23 cellular contexts compared by ENCODE assay signal in genomic region chr14:32978691-32979255, GRCh38. TPM values are rescaled to one million over a fixed set of nuclear protein-coding genes. Genes with fewer than 3 reads are reported as not detected.
DNase-seq lines count a peak whose midpoint lies in the region; ATAC-seq and TF ChIP-seq lines count a peak whose summit lies in the region.
"Had no signal": no experiment of that assay in that cellular context is flagged by ENCODE, and none has a peak within 500 bp of the region (broad histone marks: within the 10 kb centered on the region; RNA-seq: fewer than 3 reads in every experiment).

No MANE protein-coding gene starts in this region.

- H3K4me1 ChIP-seq in Karpas-422 (ENCODE audit: low read length) = peaks cover 11% of the 10 kb centered on the region
- H3K4me1 ChIP-seq in OCI-LY1 (ENCODE audit: insufficient read depth, low read length, severe bottlenecking) = peaks cover 23% of the 10 kb centered on the region
- H3K4me1 ChIP-seq in trophoblast cell (ENCODE audit: control insufficient read depth in 1 of 2, insufficient read depth in 2 of 2, low read length in 2 of 2) = no peaks in the 10 kb centered on the region
- H3K4me1 ChIP-seq: A549; BE2C; BLaER1 treated with 17β-estradiol and CSF1 and Interleukin-3, amounts not matched to agents 10 nM and 100 nM; HAP-1 had no signal

- H4K91ac ChIP-seq in trophoblast cell (ENCODE audit: low read depth, low read length) = no peak overlapping the region

- WGBS in trophoblast cell (ENCODE audit: extremely low coverage, insufficient coverage, insufficient read length) = no CpG with 5 or more reads among the region's 4 CpGs

- H3F3A ChIP-seq in OCI-LY1 (ENCODE audit: insufficient read depth, low read length) = no peaks in the 10 kb centered on the region

- H3K4ac ChIP-seq in trophoblast cell (ENCODE audit: low read depth, low read length) = no peak overlapping the region

- H2BK120ac ChIP-seq in trophoblast cell (ENCODE audit: insufficient read depth, low read length, poor library complexity) = no peak overlapping the region

- H3K9me3 ChIP-seq in Karpas-422 (ENCODE audit: low read length) (no peaks in the 10 kb centered on the region), OCI-LY1 (ENCODE audit: low read length) (no peaks in the 10 kb centered on the region), trophoblast cell (ENCODE audit: insufficient read depth, low read depth, low read length) (no peaks in the 10 kb centered on the region)
- H3K9me3 ChIP-seq: A549; BE2C; BLaER1 treated with 17β-estradiol and CSF1 and Interleukin-3, amounts not matched to agents 10 nM and 100 nM; HAP-1 had no signal

- H3K4me2 ChIP-seq in Karpas-422 (ENCODE audit: low read depth, low read length, poor library complexity, severe bottlenecking) = no peak overlapping the region
- H3K4me2 ChIP-seq in OCI-LY1 (ENCODE audit: low read length) = peak overlapping the region; percentile 35
- H3K4me2 ChIP-seq in trophoblast cell (ENCODE audit: low read length) = no peak overlapping the region
- H3K4me2 ChIP-seq: A549; BLaER1 treated with 17β-estradiol and CSF1 and Interleukin-3, amounts not matched to agents 10 nM and 100 nM; GM23338 had no signal

- H4K8ac ChIP-seq in trophoblast cell (ENCODE audit: low read depth, low read length) = no peak overlapping the region

- H2AK5ac ChIP-seq in trophoblast cell (ENCODE audit: low read length) = no peak overlapping the region

- peak; percentile 48 for ATAC-seq in GM18867 (IDR thresholded peaks at IDR 0.05; ENCODE audit: unreplicated experiment)
- ATAC-seq: A549, GM12878, GM23338 had no signal

- H3K4me3 ChIP-seq in Karpas-422 (ENCODE audit: low read length) (no peak overlapping the region), OCI-LY1 (ENCODE audit: low read depth, low read length, poor library complexity, severe bottlenecking) (peak overlapping the region; percentile 53), trophoblast cell (ENCODE audit: low read depth, low read length) (no peak overlapping the region)
- H3K4me3 ChIP-seq: A549; BLaER1 treated with 17β-estradiol and CSF1 and Interleukin-3, amounts not matched to agents 10 nM and 100 nM; GM12878; GM23338; HAP-1 had no signal

- no peak overlapping the region for H3K14ac ChIP-seq in trophoblast cell (ENCODE audit: low read length)

- H3K9ac ChIP-seq in Karpas-422 (ENCODE audit: low read length) (peak overlapping the region; percentile 21; the same call in 1 of the 2 replicates), OCI-LY1 (ENCODE audit: low read length) (peak overlapping the region; percentile 52), trophoblast cell (ENCODE audit: low read length) (no peak overlapping the region)
- H3K9ac ChIP-seq: BLaER1 treated with 17β-estradiol and CSF1 and Interleukin-3, amounts not matched to agents 10 nM and 100 nM had no signal

- H3K23ac ChIP-seq in trophoblast cell (ENCODE audit: low read length) = no peak overlapping the region

- no peak overlapping the region for H3K18ac ChIP-seq in trophoblast cell (ENCODE audit: low read length)

- no peak for DNase-seq in Karpas-422
- peak; percentile 11 to 69 for DNase-seq in trophoblast cell
- no peak for DNase-seq in stimulated activated CD4-positive, alpha-beta T cell treated with anti-CD3 and anti-CD28 coated beads, Interleukin-2, amount 100 ng/mL, for 48 hours
- DNase-seq in stimulated activated CD4-positive, alpha-beta T cell treated with anti-CD3 and anti-CD28 coated beads, Interleukin-4, amount 100 ng/mL, for 1 hour = no peak
- DNase-seq in activated CD4-positive, alpha-beta T cell treated with anti-CD3 and anti-CD28 coated beads for 48 hours = no peak
- DNase-seq: 8988T; ACHN; BE2C; CD4-positive, alpha-beta T cell; CD8-positive, alpha-beta memory T cell; DMS 273 treated with DMSO at 0.1 percent for 48 hours; DMS79; EL; GDM1; HFFc6 had no signal

- H3K27me3 ChIP-seq in Karpas-422 (ENCODE audit: low read length) (no peaks in the 10 kb centered on the region), OCI-LY1 (ENCODE audit: insufficient read depth, low read length) (no peaks in the 10 kb centered on the region), trophoblast cell (ENCODE audit: insufficient read depth, low read length) (no peaks in the 10 kb centered on the region)
- H3K27me3 ChIP-seq: BLaER1 treated with 17β-estradiol and CSF1 and Interleukin-3, amounts not matched to agents 10 nM and 100 nM had no signal

- peak overlapping the region; percentile 80 for H3K27ac ChIP-seq in Karpas-422 (ENCODE audit: low read length)
- H3K27ac ChIP-seq in OCI-LY1 (ENCODE audit: low read depth, low read length, poor library complexity, severe bottlenecking) = peak overlapping the region; percentile 92
- H3K27ac ChIP-seq in trophoblast cell (ENCODE audit: low read depth, low read length) = no peak overlapping the region
- H3K27ac ChIP-seq: A549; BLaER1 treated with 17β-estradiol and CSF1 and Interleukin-3, amounts not matched to agents 10 nM and 100 nM had no signal

- H2AFZ ChIP-seq in Karpas-422 (ENCODE audit: low read length) = no peak overlapping the region
- no peak overlapping the region for H2AFZ ChIP-seq in OCI-LY1 (ENCODE audit: low read length)
- H2AFZ ChIP-seq in trophoblast cell (ENCODE audit: insufficient read depth, low read length, poor library complexity) = no peak overlapping the region
- H2AFZ ChIP-seq: GM23338 had no signal

- H3K36me3 ChIP-seq in Karpas-422 (ENCODE audit: insufficient read depth, low read length) (no peaks in the 10 kb centered on the region), OCI-LY1 (ENCODE audit: insufficient read depth, low read length) (no peaks in the 10 kb centered on the region), trophoblast cell (ENCODE audit: control insufficient read depth in 1 of 2, insufficient read depth in 2 of 2, low read length in 2 of 2) (no peaks in the 10 kb centered on the region)
- H3K36me3 ChIP-seq: BE2C; BLaER1 treated with 17β-estradiol and CSF1 and Interleukin-3, amounts not matched to agents 10 nM and 100 nM; HAP-1 had no signal

- H3K9me2 ChIP-seq in Karpas-422 (replicated peaks; ENCODE audit: insufficient read depth, low read length) (no peaks in the 10 kb centered on the region), OCI-LY1 (ENCODE audit: low read depth, low read length) (no peaks in the 10 kb centered on the region)

- H4K20me1 ChIP-seq in Karpas-422 (ENCODE audit: insufficient read depth, low read depth, low read length) (no peaks in the 10 kb centered on the region), OCI-LY1 (ENCODE audit: insufficient read depth, low read length) (no peaks in the 10 kb centered on the region)
- H4K20me1 ChIP-seq: BLaER1 treated with 17β-estradiol and CSF1 and Interleukin-3, amounts not matched to agents 10 nM and 100 nM had no signal

- TF ChIP-seq CTCF in OCI-LY1 (IDR thresholded peaks at IDR 0.05; ENCODE audit: low read length) = no peak

- H4K12ac ChIP-seq in trophoblast cell (ENCODE audit: low read depth, low read length) = no peak overlapping the region

- no peak overlapping the region for H2BK5ac ChIP-seq in trophoblast cell (ENCODE audit: low read depth, low read length, poor library complexity)

- no peaks in the 10 kb centered on the region for H3K79me1 ChIP-seq in trophoblast cell (ENCODE audit: low read length)

- H2BK12ac ChIP-seq in trophoblast cell (ENCODE audit: low read length) = no peak overlapping the region

- H3K79me2 ChIP-seq in Karpas-422 (ENCODE audit: low read length) = no peaks in the 10 kb centered on the region
- H3K79me2 ChIP-seq in OCI-LY1 (ENCODE audit: insufficient read depth, low read length) = no peaks in the 10 kb centered on the region
- H3K79me2 ChIP-seq in trophoblast cell (ENCODE audit: control insufficient read depth, insufficient read depth, low read length, poor library complexity) = no peaks in the 10 kb centered on the region

RNA-seq across cellular contexts. Expression of gene NPAS3, which starts 40.1 kb away (rescaled TPM):
- total RNA-seq in Karpas-422 (2014; rRNA removed; shearing (Covaris generic); ENCODE audit: low replicate concordance) = 1.6 and 6.9 TPM in 2 replicates
- polyA plus RNA-seq in trophoblast cell (2013) = 0.07 and 0.12 TPM in 2 replicates
- total RNA-seq: CD4-positive, alpha-beta T cell; CD8-positive, alpha-beta memory T cell; HFFc6 had no signal
- polyA plus RNA-seq: A549; CD14-positive monocyte; CD8-positive, alpha-beta memory T cell had no signal

Comparison
In these comparisons a context has a peak if more than half of its experiments do, and no peak if none do; other contexts are left out.
1. DNase-seq: peak in trophoblast cell (2 of 2); none in Karpas-422 (single experiment), stimulated activated CD4-positive, alpha-beta T cell treated with anti-CD3 and anti-CD28 coated beads, Interleukin-2, amount 100 ng/mL, for 48 hours (0 of 2), stimulated activated CD4-positive, alpha-beta T cell treated with anti-CD3 and anti-CD28 coated beads, Interleukin-4, amount 100 ng/mL, for 1 hour (single experiment) and activated CD4-positive, alpha-beta T cell treated with anti-CD3 and anti-CD28 coated beads for 48 hours (single experiment).